ENCODE assay signal across 10 cellular contexts in the genomic region with DNA sequence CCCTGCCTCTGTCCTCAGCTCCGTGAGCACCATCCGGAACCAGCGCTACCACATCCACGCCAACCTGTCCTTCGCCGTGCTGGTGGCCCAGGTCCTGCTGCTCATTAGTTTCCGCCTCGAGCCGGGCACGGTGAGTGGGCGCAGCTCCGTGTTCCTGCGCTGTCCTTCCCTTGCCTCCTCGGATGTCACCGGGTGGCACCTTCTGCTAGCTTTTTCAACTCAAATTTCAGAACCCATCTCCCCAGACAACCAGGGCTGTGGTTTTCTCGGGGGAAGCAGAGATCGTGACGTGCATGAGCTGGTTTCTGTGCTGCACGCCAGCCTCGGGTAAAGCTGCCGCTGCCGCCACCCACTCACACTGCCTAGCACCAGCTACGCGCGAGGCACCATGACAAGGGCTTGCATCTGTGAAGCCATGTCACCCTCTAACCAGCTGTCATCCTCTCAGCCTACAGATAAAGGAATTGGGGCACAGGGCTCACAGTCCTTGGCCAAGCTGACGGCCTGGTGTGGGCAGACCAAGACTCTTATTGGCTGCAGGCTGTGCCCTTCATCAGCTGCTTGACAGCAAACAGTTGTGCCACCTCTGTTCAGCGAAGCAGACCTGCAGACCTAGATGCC.
DNase-seq lines count a peak whose midpoint lies in the region; ATAC-seq, FAIRE-seq and TF ChIP-seq lines count a peak whose summit lies in the region.
"Had no signal": no experiment of that assay in that cellular context is flagged by ENCODE, and none has a peak within 500 bp of the region (broad histone marks: within the 10 kb centered on the region; RNA-seq: fewer than 3 reads in every experiment).

No MANE protein-coding gene starts in this region.

- H3K4me1 ChIP-seq in kidney (ENCODE audit: control insufficient read depth in 1 of 2, insufficient read depth in 1 of 2, low read depth in 1 of 2, low read length in 2 of 2): no peaks in the 10 kb centered on the region

- peak; percentile 44 for ATAC-seq in HG02588 (IDR thresholded peaks at IDR 0.05; ENCODE audit: unreplicated experiment)

- no peak for FAIRE-seq in kidney (lab: Jason Lieb, UNC)
- FAIRE-seq: G401.6 had no signal

- H3K27ac ChIP-seq in kidney (ENCODE audit: low read depth in 2 of 2, low read length in 2 of 2): no peak overlapping the region

- intact Hi-C loops in kidney (cut with DNase I): no loop called here

- no peak overlapping the region for H3K9ac ChIP-seq in kidney (ENCODE audit: low read length in 2 of 2)

- H3K36me3 ChIP-seq in kidney (ENCODE audit: control insufficient read depth in 1 of 2, insufficient read depth in 2 of 2, low read length in 2 of 2): no peaks in the 10 kb centered on the region

- DNase-seq in activated CD8-positive, alpha-beta memory T cell treated with anti-CD3 and anti-CD28 coated beads, Interleukin-2, amount 50 U/mL, for 4 hours: peak; percentile 58
- DNase-seq in kidney: peak; percentile 68
- DNase-seq in stimulated activated CD8-positive, alpha-beta memory T cell treated with anti-CD3 and anti-CD28 coated beads, Interleukin-4, amount 100 ng/mL, for 48 hours: peak; percentile 77
- no peak for DNase-seq in NCI-H2227 treated with DMSO at 0.1 percent for 48 hours (lab: John Stamatoyannopoulos, UW)
- DNase-seq in LoVo (ENCODE audit: low spot score): no peak
- no peak for DNase-seq in dermis blood vessel endothelial cell
- no peak for DNase-seq in NCI-H226
- DNase-seq: Kasumi-1 had no signal

- H3K9me3 ChIP-seq in kidney (ENCODE audit: control insufficient read depth in 1 of 2, low read length in 2 of 2): no peaks in the 10 kb centered on the region

- no peak overlapping the region for H3K4me3 ChIP-seq in kidney (ENCODE audit: low read length in 2 of 2)

- no peak for TF ChIP-seq CTCF in kidney (IDR thresholded peaks at IDR 0.05; ENCODE audit: borderline replicate concordance, extremely low read depth, insufficient read depth)

Comparison
In these comparisons a context has a peak if more than half of its experiments do, and no peak if none do; other contexts are left out.
1. DNase-seq: peak in activated CD8-positive, alpha-beta memory T cell treated with anti-CD3 and anti-CD28 coated beads, Interleukin-2, amount 50 U/mL, for 4 hours (single experiment), kidney (single experiment) and stimulated activated CD8-positive, alpha-beta memory T cell treated with anti-CD3 and anti-CD28 coated beads, Interleukin-4, amount 100 ng/mL, for 48 hours (single experiment); none in NCI-H2227 treated with DMSO at 0.1 percent for 48 hours (single experiment), LoVo (single experiment), dermis blood vessel endothelial cell (single experiment) and NCI-H226 (single experiment).